1 cellular context compared by ENCODE assay signal in genomic region chr19:8638078-8638619, GRCh38.
A peak's percentile ranks its signal among the peaks of the same experiment; 100 is the strongest.
TF ChIP-seq lines count a peak whose summit lies in the region.

No MANE protein-coding gene starts in this region.

TF ChIP-seq in HepG2, 621 proteins besides CTCF, POLR2A, EP300 and RAD21 (continued from another document and continues in another):
- TF ChIP-seq, protein P1, sequence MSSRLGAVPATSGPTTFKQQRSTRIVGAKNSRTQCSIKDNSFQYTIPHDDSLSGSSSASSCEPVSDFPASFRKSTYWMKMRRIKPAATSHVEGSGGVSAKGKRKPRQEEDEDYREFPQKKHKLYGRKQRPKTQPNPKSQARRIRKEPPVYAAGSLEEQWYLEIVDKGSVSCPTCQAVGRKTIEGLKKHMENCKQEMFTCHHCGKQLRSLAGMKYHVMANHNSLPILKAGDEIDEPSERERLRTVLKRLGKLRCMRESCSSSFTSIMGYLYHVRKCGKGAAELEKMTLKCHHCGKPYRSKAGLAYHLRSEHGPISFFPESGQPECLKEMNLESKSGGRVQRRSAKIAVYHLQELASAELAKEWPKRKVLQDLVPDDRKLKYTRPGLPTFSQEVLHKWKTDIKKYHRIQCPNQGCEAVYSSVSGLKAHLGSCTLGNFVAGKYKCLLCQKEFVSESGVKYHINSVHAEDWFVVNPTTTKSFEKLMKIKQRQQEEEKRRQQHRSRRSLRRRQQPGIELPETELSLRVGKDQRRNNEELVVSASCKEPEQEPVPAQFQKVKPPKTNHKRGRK (CRISPR knock-in tag; IDR thresholded peaks at IDR 0.05) = 0 out of 2 replicates have a peak, but pooled peaks have one; percentile 49
- TF ChIP-seq ZNF142 (CRISPR knock-in tag; IDR thresholded peaks at IDR 0.05) = no peak
- 0 out of 2 replicates have a peak, but pooled peaks have one; percentile 37 for TF ChIP-seq ZNF644 (CRISPR knock-in tag; IDR thresholded peaks at IDR 0.05; ENCODE audit: low read depth)
- no peak; the same call in 1 of the 2 replicates for TF ChIP-seq YEATS4 (CRISPR knock-in tag; IDR thresholded peaks at IDR 0.05; ENCODE audit: borderline replicate concordance)
- peak; percentile 59 for TF ChIP-seq RARA (CRISPR knock-in tag; IDR thresholded peaks at IDR 0.05)
- TF ChIP-seq FOXP1 (IDR thresholded peaks at IDR 0.05) = no peak
- 0 out of 2 replicates have a peak, but pooled peaks have one; percentile 19 for TF ChIP-seq FOXP1 (CRISPR knock-in tag; IDR thresholded peaks at IDR 0.05)
- peak; percentile 73 for TF ChIP-seq BHLHE40 (IDR thresholded peaks at IDR 0.05; ENCODE audit: low read length)
- no peak for TF ChIP-seq NFYC (CRISPR knock-in tag; IDR thresholded peaks at IDR 0.05)
- TF ChIP-seq, protein P2, sequence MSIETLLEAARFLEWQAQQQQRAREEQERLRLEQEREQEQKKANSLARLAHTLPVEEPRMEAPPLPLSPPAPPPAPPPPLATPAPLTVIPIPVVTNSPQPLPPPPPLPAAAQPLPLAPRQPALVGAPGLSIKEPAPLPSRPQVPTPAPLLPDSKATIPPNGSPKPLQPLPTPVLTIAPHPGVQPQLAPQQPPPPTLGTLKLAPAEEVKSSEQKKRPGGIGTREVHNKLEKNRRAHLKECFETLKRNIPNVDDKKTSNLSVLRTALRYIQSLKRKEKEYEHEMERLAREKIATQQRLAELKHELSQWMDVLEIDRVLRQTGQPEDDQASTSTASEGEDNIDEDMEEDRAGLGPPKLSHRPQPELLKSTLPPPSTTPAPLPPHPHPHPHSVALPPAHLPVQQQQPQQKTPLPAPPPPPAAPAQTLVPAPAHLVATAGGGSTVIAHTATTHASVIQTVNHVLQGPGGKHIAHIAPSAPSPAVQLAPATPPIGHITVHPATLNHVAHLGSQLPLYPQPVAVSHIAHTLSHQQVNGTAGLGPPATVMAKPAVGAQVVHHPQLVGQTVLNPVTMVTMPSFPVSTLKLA (IDR thresholded peaks at IDR 0.05) = peak; percentile 96
- TF ChIP-seq HOXA3 (CRISPR knock-in tag; IDR thresholded peaks at IDR 0.05) = peak; percentile 76
- TF ChIP-seq FOSL2 (CRISPR knock-in tag; IDR thresholded peaks at IDR 0.05) = peak; percentile 65
- TF ChIP-seq E2F5 (CRISPR knock-in tag; conservative IDR thresholded peaks at IDR 0.05) = no peak
- TF ChIP-seq TARDBP (CRISPR knock-in tag; IDR thresholded peaks at IDR 0.05) = no peak
- no peak for TF ChIP-seq REST (IDR thresholded peaks at IDR 0.05; ENCODE audit: borderline replicate concordance in 1 of 2, low read depth in 1 of 2, low read length in 2 of 2)
- no peak for TF ChIP-seq FOXA1 (IDR thresholded peaks at IDR 0.05)
- peak; percentile 58; the same call in 1 of the 2 replicates for TF ChIP-seq FOXA1 (CRISPR knock-in tag; IDR thresholded peaks at IDR 0.05)
- no peak for TF ChIP-seq ZFP91 (CRISPR knock-in tag; IDR thresholded peaks at IDR 0.05; ENCODE audit: borderline replicate concordance)
- TF ChIP-seq MBD4 (IDR thresholded peaks at IDR 0.05; ENCODE audit: borderline replicate concordance, low read length) = no peak
- TF ChIP-seq FOXA3 (CRISPR knock-in tag; IDR thresholded peaks at IDR 0.05) = peak; percentile 82
- TF ChIP-seq, protein P3, sequence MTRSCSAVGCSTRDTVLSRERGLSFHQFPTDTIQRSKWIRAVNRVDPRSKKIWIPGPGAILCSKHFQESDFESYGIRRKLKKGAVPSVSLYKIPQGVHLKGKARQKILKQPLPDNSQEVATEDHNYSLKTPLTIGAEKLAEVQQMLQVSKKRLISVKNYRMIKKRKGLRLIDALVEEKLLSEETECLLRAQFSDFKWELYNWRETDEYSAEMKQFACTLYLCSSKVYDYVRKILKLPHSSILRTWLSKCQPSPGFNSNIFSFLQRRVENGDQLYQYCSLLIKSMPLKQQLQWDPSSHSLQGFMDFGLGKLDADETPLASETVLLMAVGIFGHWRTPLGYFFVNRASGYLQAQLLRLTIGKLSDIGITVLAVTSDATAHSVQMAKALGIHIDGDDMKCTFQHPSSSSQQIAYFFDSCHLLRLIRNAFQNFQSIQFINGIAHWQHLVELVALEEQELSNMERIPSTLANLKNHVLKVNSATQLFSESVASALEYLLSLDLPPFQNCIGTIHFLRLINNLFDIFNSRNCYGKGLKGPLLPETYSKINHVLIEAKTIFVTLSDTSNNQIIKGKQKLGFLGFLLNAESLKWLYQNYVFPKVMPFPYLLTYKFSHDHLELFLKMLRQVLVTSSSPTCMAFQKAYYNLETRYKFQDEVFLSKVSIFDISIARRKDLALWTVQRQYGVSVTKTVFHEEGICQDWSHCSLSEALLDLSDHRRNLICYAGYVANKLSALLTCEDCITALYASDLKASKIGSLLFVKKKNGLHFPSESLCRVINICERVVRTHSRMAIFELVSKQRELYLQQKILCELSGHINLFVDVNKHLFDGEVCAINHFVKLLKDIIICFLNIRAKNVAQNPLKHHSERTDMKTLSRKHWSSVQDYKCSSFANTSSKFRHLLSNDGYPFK (CRISPR knock-in tag; IDR thresholded peaks at IDR 0.05; ENCODE audit: borderline replicate concordance) = peak; percentile 52; the same call in 1 of the 2 replicates
- TF ChIP-seq, protein P4, sequence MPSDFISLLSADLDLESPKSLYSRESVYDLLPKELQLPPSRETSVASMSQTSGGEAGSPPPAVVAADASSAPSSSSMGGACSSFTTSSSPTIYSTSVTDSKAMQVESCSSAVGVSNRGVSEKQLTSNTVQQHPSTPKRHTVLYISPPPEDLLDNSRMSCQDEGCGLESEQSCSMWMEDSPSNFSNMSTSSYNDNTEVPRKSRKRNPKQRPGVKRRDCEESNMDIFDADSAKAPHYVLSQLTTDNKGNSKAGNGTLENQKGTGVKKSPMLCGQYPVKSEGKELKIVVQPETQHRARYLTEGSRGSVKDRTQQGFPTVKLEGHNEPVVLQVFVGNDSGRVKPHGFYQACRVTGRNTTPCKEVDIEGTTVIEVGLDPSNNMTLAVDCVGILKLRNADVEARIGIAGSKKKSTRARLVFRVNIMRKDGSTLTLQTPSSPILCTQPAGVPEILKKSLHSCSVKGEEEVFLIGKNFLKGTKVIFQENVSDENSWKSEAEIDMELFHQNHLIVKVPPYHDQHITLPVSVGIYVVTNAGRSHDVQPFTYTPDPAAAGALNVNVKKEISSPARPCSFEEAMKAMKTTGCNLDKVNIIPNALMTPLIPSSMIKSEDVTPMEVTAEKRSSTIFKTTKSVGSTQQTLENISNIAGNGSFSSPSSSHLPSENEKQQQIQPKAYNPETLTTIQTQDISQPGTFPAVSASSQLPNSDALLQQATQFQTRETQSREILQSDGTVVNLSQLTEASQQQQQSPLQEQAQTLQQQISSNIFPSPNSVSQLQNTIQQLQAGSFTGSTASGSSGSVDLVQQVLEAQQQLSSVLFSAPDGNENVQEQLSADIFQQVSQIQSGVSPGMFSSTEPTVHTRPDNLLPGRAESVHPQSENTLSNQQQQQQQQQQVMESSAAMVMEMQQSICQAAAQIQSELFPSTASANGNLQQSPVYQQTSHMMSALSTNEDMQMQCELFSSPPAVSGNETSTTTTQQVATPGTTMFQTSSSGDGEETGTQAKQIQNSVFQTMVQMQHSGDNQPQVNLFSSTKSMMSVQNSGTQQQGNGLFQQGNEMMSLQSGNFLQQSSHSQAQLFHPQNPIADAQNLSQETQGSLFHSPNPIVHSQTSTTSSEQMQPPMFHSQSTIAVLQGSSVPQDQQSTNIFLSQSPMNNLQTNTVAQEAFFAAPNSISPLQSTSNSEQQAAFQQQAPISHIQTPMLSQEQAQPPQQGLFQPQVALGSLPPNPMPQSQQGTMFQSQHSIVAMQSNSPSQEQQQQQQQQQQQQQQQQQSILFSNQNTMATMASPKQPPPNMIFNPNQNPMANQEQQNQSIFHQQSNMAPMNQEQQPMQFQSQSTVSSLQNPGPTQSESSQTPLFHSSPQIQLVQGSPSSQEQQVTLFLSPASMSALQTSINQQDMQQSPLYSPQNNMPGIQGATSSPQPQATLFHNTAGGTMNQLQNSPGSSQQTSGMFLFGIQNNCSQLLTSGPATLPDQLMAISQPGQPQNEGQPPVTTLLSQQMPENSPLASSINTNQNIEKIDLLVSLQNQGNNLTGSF (CRISPR knock-in tag; IDR thresholded peaks at IDR 0.05) = no peak
- TF ChIP-seq ZNF562 (CRISPR knock-in tag; IDR thresholded peaks at IDR 0.05; ENCODE audit: borderline replicate concordance) = no peak
- TF ChIP-seq DNMT3B (CRISPR knock-in tag; conservative IDR thresholded peaks at IDR 0.05) = no peak
- peak; percentile 31; the same call in 1 of the 2 replicates for TF ChIP-seq HMG20A (CRISPR knock-in tag; IDR thresholded peaks at IDR 0.05; ENCODE audit: borderline replicate concordance)
- no peak for TF ChIP-seq KDM5A (IDR thresholded peaks at IDR 0.05; ENCODE audit: borderline replicate concordance, low read length)
- TF ChIP-seq SNAPC5 (CRISPR knock-in tag; IDR thresholded peaks at IDR 0.05; ENCODE audit: borderline replicate concordance) = no peak
